In the genomic region with DNA sequence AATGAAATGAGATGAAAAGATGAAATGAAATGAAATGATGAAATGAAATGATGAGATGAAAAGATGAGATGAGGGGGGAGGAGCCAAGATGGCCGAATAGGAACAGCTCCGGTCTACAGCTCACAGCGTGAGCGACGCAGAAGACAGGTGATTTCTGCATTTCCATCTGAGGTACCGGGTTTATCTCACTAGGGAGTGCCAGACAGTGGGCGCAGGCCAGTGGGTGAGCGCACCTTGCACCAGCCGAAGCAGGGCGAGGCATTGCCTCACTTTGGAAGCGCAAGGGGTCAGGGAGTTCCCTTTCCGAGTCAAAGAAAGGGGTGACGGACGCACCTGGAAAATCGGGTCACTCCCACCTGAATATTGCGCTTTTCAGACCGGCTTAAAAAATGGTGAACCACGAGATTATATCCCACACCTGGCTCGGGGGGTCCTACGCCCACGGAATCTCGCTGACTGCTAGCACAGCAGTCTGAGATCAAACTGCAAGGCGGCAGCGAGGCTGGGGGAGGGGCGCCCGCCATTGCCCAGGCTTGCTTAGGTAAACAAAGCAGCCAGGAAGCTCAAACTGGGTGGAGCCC, we compare ENCODE assay signal across 8 cellular contexts.
A peak's percentile ranks its signal among the peaks of the same experiment; 100 is the strongest.
DNase-seq lines count a peak whose midpoint lies in the region; ATAC-seq, FAIRE-seq and TF ChIP-seq lines count a peak whose summit lies in the region.
"Not testable (repeated sequence)": the region's sequence is repeated elsewhere in the genome, so short reads cannot be mapped to it uniquely, and the experiment has no call there.

No MANE protein-coding gene starts in this region.

- H3K36me3 Mint-ChIP-seq in CD14-positive monocyte (peaks cover 9 to 17% of the 10 kb centered on the region in 2 donors), progenitor cell of endocrine pancreas (ENCODE audit: insufficient read depth) (peaks cover 15% of the 10 kb centered on the region)
- H3K36me3 Mint-ChIP-seq in activated CD8-positive, alpha-beta T cell treated with anti-CD3 and anti-CD28 coated beads, Interleukin-2, amount 10 ng/mL, durations not matched to agents 7 days and 5 days (ENCODE audit: low read depth): peaks cover 18% of the 10 kb centered on the region
- peaks cover 18% of the 10 kb centered on the region for H3K36me3 Mint-ChIP-seq in activated naive CD8-positive, alpha-beta T cell treated with anti-CD3 and anti-CD28 coated beads for 36 hours

- H3K4me1 ChIP-seq in HUES64 (ENCODE audit: insufficient read depth, low read length); RWPE2 (ENCODE audit: insufficient read depth, poor library complexity, severe bottlenecking); HepG2 (ENCODE audit: insufficient read depth, low read length): not testable (repeated sequence)

- in situ Hi-C loops in HepG2 (cut with HindIII; ENCODE audit: extremely low pct_ligation_motif_present, low pct_unique_long_range_greater_than_20kb): not testable (repeated sequence)

- H3K9me3 Mint-ChIP-seq in CD14-positive monocyte: peaks cover 16 to 34% (median 30%) of the 10 kb centered on the region in 7 donors
- H3K9me3 Mint-ChIP-seq in activated CD8-positive, alpha-beta T cell treated with anti-CD3 and anti-CD28 coated beads, Interleukin-2, amount 10 ng/mL, durations not matched to agents 7 days and 5 days (ENCODE audit: insufficient read depth): peaks cover 15% of the 10 kb centered on the region
- peaks cover 17% of the 10 kb centered on the region for H3K9me3 Mint-ChIP-seq in activated naive CD8-positive, alpha-beta T cell treated with anti-CD3 and anti-CD28 coated beads for 36 hours
- peaks cover 17% of the 10 kb centered on the region for H3K9me3 Mint-ChIP-seq in progenitor cell of endocrine pancreas (ENCODE audit: low read depth)

- peak overlapping the region; percentile 62 for H3K4me3 ChIP-seq in HUES64 (ENCODE audit: low read length)
- peak overlapping the region; percentile 39 for H3K4me3 ChIP-seq in RWPE2 (ENCODE audit: severe bottlenecking)
- H3K4me3 ChIP-seq in epithelial cell of esophagus (ENCODE audit: low read length): peak overlapping the region; percentile 29
- not testable (repeated sequence) for H3K4me3 ChIP-seq in HepG2 (replicated peaks in 1 of 3; ENCODE audit: insufficient read depth in 1 of 3, low read depth in 2 of 3, low read length in 3 of 3)

- intact Hi-C loops in CD14-positive monocyte (cut with micrococcal nuclease); HepG2 (cut with micrococcal nuclease; ENCODE audit: unreplicated experiment): not testable (repeated sequence)

- POLR2A ChIA-PET in activated CD8-positive, alpha-beta T cell treated with anti-CD3 and anti-CD28 coated beads, Interleukin-2, amount 10 ng/mL, durations not matched to agents 7 days and 5 days (lab: Charles Lee); HepG2 (lab: Yijun Ruan, JAX): not testable (repeated sequence)

- H3K9me3 ChIP-seq in HUES64 (ENCODE audit: insufficient read depth, low read depth, low read length); RWPE2 (ENCODE audit: severe bottlenecking); HepG2 (ENCODE audit: low read length): not testable (repeated sequence)

- not testable (repeated sequence) for DNase-seq in CD14-positive monocyte (ENCODE audit: low spot score); RWPE2 (ENCODE audit: low spot score); activated CD8-positive, alpha-beta T cell treated with anti-CD3 and anti-CD28 coated beads, Interleukin-2, amount 10 ng/mL, durations not matched to agents 7 days and 5 days; activated naive CD8-positive, alpha-beta T cell treated with anti-CD3 and anti-CD28 coated beads for 36 hours; epithelial cell of esophagus (ENCODE audit: low read depth); HepG2 (ENCODE audit: low spot score); progenitor cell of endocrine pancreas (ENCODE audit: low spot score, unreplicated experiment)

- H3K4me2 ChIP-seq in HepG2 (ENCODE audit: low read depth, low read length): not testable (repeated sequence)

- not testable (repeated sequence) for H2AFZ ChIP-seq in HepG2 (ENCODE audit: low read length)

- TF ChIP-seq CTCF in CD14-positive monocyte (IDR thresholded peaks at IDR 0.05); RWPE2 (IDR thresholded peaks at IDR 0.05; ENCODE audit: poor library complexity, severe bottlenecking); epithelial cell of esophagus (IDR thresholded peaks at IDR 0.05; ENCODE audit: insufficient read depth, low read depth, low read length, missing control alignments); HepG2 (CRISPR knock-in tag; IDR thresholded peaks at IDR 0.05); progenitor cell of endocrine pancreas (IDR thresholded peaks at IDR 0.05; ENCODE audit: unreplicated experiment): not testable (repeated sequence)

- not testable (repeated sequence) for H3K79me2 ChIP-seq in HepG2 (ENCODE audit: insufficient read depth, low read length)

- peaks cover 11 to 22% (median 13%) of the 10 kb centered on the region in 3 donors for H3K27me3 Mint-ChIP-seq in CD14-positive monocyte (ENCODE audit: low read depth in 3 of 3)
- peaks cover 28% of the 10 kb centered on the region for H3K27me3 Mint-ChIP-seq in activated CD8-positive, alpha-beta T cell treated with anti-CD3 and anti-CD28 coated beads, Interleukin-2, amount 10 ng/mL, durations not matched to agents 7 days and 5 days (ENCODE audit: low read depth)
- H3K27me3 Mint-ChIP-seq in activated naive CD8-positive, alpha-beta T cell treated with anti-CD3 and anti-CD28 coated beads for 36 hours: peaks cover 16% of the 10 kb centered on the region
- H3K27me3 Mint-ChIP-seq in progenitor cell of endocrine pancreas: peaks cover 18% of the 10 kb centered on the region

- not testable (repeated sequence) for H3K27ac ChIP-seq in HUES64 (ENCODE audit: low read depth, low read length); RWPE2 (ENCODE audit: poor library complexity, severe bottlenecking); HepG2 (ENCODE audit: extremely low read length, insufficient read depth, low read length)

- peak overlapping the region; percentile 73 for H3K9ac ChIP-seq in HUES64 (ENCODE audit: low read depth, low read length)
- not testable (repeated sequence) for H3K9ac ChIP-seq in HepG2 (ENCODE audit: insufficient read depth, low read depth, low read length)

- not testable (repeated sequence) for TF ChIP-seq EP300 in HepG2 (IDR thresholded peaks at IDR 0.05; ENCODE audit: low read depth in 2 of 2, low read length in 2 of 2); HepG2 (CRISPR knock-in tag; IDR thresholded peaks at IDR 0.05; ENCODE audit: borderline replicate concordance)

- H3K27ac Mint-ChIP-seq in CD14-positive monocyte: peak overlapping the region in 2 of 7 donors; percentile 5 to 60
- not testable (repeated sequence) for H3K27ac Mint-ChIP-seq in activated CD8-positive, alpha-beta T cell treated with anti-CD3 and anti-CD28 coated beads, Interleukin-2, amount 10 ng/mL, durations not matched to agents 7 days and 5 days
- peak overlapping the region; percentile 19 for H3K27ac Mint-ChIP-seq in activated naive CD8-positive, alpha-beta T cell treated with anti-CD3 and anti-CD28 coated beads for 36 hours
- H3K27ac Mint-ChIP-seq in progenitor cell of endocrine pancreas: peak overlapping the region; percentile 79

- 7% methylated on average over 24 of the region's 26 CpGs for WGBS in HUES64
- WGBS in HepG2 (ENCODE audit: low lambda C conversion rate): 90% methylated on average over 16 of the region's 26 CpGs

- TF ChIP-seq POLR2A in HepG2 (IDR thresholded peaks at IDR 0.05; ENCODE audit: insufficient read depth in 1 of 2, low read depth in 2 of 2, low read length in 2 of 2): not testable (repeated sequence)

- H3K36me3 ChIP-seq in HUES64 (ENCODE audit: insufficient read depth, low read length); RWPE2 (ENCODE audit: low read depth); HepG2 (replicated peaks in 1 of 2; ENCODE audit: control insufficient read depth in 1 of 2, insufficient read depth in 2 of 2, low read length in 2 of 2): not testable (repeated sequence)

- peak overlapping the region; percentile 36 to 56 for H3K4me3 Mint-ChIP-seq in CD14-positive monocyte
- peak overlapping the region; percentile 56 for H3K4me3 Mint-ChIP-seq in activated CD8-positive, alpha-beta T cell treated with anti-CD3 and anti-CD28 coated beads, Interleukin-2, amount 10 ng/mL, durations not matched to agents 7 days and 5 days
- H3K4me3 Mint-ChIP-seq in activated naive CD8-positive, alpha-beta T cell treated with anti-CD3 and anti-CD28 coated beads for 36 hours: peak overlapping the region; percentile 12
- peak overlapping the region; percentile 79 for H3K4me3 Mint-ChIP-seq in progenitor cell of endocrine pancreas (ENCODE audit: low read depth)

- CTCF ChIA-PET in activated CD8-positive, alpha-beta T cell treated with anti-CD3 and anti-CD28 coated beads, Interleukin-2, amount 10 ng/mL, durations not matched to agents 7 days and 5 days (lab: Charles Lee); HepG2 (lab: Yijun Ruan, JAX; ENCODE audit: low intra/inter-chr PET ratio, low total read pairs): not testable (repeated sequence)

- not testable (repeated sequence) for FAIRE-seq in HepG2 (lab: Jason Lieb, UNC)

- not testable (repeated sequence) for TF ChIP-seq RAD21 in HepG2 (CRISPR knock-in tag; IDR thresholded peaks at IDR 0.05)

- BruUV-seq in HepG2 (replicated peaks; lab: Mats Ljungman, UMichigan): not testable (repeated sequence)

- not testable (repeated sequence) for H4K20me1 ChIP-seq in HepG2 (ENCODE audit: insufficient read depth, low read length)

- ATAC-seq in RWPE2 (ENCODE audit: low read depth); activated CD8-positive, alpha-beta T cell treated with anti-CD3 and anti-CD28 coated beads, Interleukin-2, amount 10 ng/mL, durations not matched to agents 7 days and 5 days; HepG2: not testable (repeated sequence)

- not testable (repeated sequence) for H3K4me1 Mint-ChIP-seq in CD14-positive monocyte; activated naive CD8-positive, alpha-beta T cell treated with anti-CD3 and anti-CD28 coated beads for 36 hours; progenitor cell of endocrine pancreas (ENCODE audit: low read depth)
- peaks cover 19% of the 10 kb centered on the region for H3K4me1 Mint-ChIP-seq in activated CD8-positive, alpha-beta T cell treated with anti-CD3 and anti-CD28 coated beads, Interleukin-2, amount 10 ng/mL, durations not matched to agents 7 days and 5 days (ENCODE audit: low read depth)

- H3K27me3 ChIP-seq in HUES64 (ENCODE audit: insufficient read depth, low read length): peaks cover 12% of the 10 kb centered on the region
- H3K27me3 ChIP-seq in RWPE2 (ENCODE audit: insufficient read depth, poor library complexity, severe bottlenecking); HepG2 (ENCODE audit: control insufficient read depth in 1 of 2, insufficient read depth in 2 of 2, low read length in 2 of 2): not testable (repeated sequence)

Comparison
In these comparisons a context has a peak if more than half of its experiments do, and no peak if none do; other contexts are left out.
1. H3K4me3 Mint-ChIP-seq: peak in every context shown above with its lines; median percentile 79 in progenitor cell of endocrine pancreas; 56 in activated CD8-positive, alpha-beta T cell treated with anti-CD3 and anti-CD28 coated beads, Interleukin-2, amount 10 ng/mL, durations not matched to agents 7 days and 5 days; 46 in CD14-positive monocyte; 12 in activated naive CD8-positive, alpha-beta T cell treated with anti-CD3 and anti-CD28 coated beads for 36 hours.